ENCODE assay signal across 8 cellular contexts in the genomic region with DNA sequence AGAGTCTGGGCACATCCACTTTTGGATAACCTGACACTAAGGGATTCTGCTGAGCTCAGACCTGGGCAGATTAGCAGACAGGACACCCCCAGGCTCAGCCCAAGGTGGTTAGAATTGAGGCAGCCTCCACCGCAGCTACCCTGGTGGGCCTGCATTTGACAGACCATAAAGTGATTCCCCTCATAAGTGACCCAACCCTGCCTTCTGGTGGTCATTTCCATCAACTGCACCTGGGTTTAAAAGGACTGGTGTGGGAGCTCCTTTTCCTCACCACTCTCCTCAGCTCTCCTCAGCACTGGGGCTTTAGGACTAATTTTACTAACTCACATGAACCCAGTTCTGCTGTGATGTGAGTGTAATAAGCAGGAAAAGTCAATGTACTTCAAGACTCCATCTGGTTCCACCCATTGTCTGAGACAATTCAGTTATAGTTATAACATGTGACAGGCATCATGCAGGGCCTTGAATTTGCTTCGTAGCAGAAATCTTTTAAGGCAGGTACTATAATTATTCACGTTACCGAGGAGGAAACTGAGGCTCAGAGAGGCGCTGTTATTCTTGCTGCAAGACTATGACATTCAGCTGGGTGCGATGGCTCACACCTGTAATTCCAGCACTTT. TPM values are rescaled to one million over a fixed set of nuclear protein-coding genes. Genes with fewer than 3 reads are reported as not detected.
DNase-seq lines count a peak whose midpoint lies in the region; ATAC-seq and TF ChIP-seq lines count a peak whose summit lies in the region.

No MANE protein-coding gene starts in this region.

- H3K9me3 ChIP-seq in PC-3 (ENCODE audit: low read length), result no peaks in the 10 kb centered on the region

- H2AFZ ChIP-seq in PC-3 (ENCODE audit: low read length), result no peak overlapping the region

- H3K4me2 ChIP-seq in PC-3 (ENCODE audit: low read length), result no peak overlapping the region

- CTCF ChIA-PET in PC-3 (lab: Charles Lee), result interaction anchor here (0.6 to 0.9 kb wide), 2 partner anchors 23 to 319 kb away, joined by 4 read pairs; no protein-coding TSS in a partner anchor

- no peaks in the 10 kb centered on the region for H3F3A ChIP-seq in PC-3 (ENCODE audit: low read length, unreplicated experiment)

- no peaks in the 10 kb centered on the region for H3K36me3 ChIP-seq in PC-3 (ENCODE audit: low read depth, low read length)

- DNase-seq in DMS 273 (lab: John Stamatoyannopoulos, UW; ENCODE audit: unreplicated experiment) (peak; percentile 72), DMS 273 treated with DMSO at 0.1 percent for 48 hours (lab: John Stamatoyannopoulos, UW) (no peak), HCEC 1CT (peak; percentile 11), PC-3 (peak; percentile 61), ecto neural progenitor cell (ENCODE audit: low spot score) (peak; percentile 83), midbrain (lab: John Stamatoyannopoulos, UW) (peak; percentile 40)

- H3K27me3 ChIP-seq in PC-3 (ENCODE audit: low read length), result no peaks in the 10 kb centered on the region

- H3K9me2 ChIP-seq in PC-3 (replicated peaks; ENCODE audit: low read length), result no peaks in the 10 kb centered on the region

- no peaks in the 10 kb centered on the region for H3K79me2 ChIP-seq in PC-3 (ENCODE audit: low read length)

- H3K4me3 ChIP-seq in PC-3 (ENCODE audit: low read length), result no peak overlapping the region

- TF ChIP-seq CTCF in PC-3 (conservative IDR thresholded peaks at IDR 0.05; ENCODE audit: low read depth, low read length), result peak; percentile 73

- ATAC-seq in PC-3 (0 out of 2 replicates have a peak, but pooled peaks have one; percentile 41), GM21529 (IDR thresholded peaks at IDR 0.05; ENCODE audit: unreplicated experiment) (no peak), GM18520 (IDR thresholded peaks at IDR 0.05; ENCODE audit: unreplicated experiment) (no peak)

- no peak overlapping the region for H3K27ac ChIP-seq in PC-3 (ENCODE audit: low read length)

- no peak overlapping the region for H3K9ac ChIP-seq in PC-3 (ENCODE audit: low read length)

- no peaks in the 10 kb centered on the region for H4K20me1 ChIP-seq in PC-3 (ENCODE audit: low read length)

- intact Hi-C loops in PC-3 (cut with micrococcal nuclease), result loop anchor here (1.0 to 10.0 kb wide), 3 partner anchors 287 to 690 kb away; no protein-coding TSS in a partner anchor

- no peaks in the 10 kb centered on the region for H3K4me1 ChIP-seq in PC-3 (ENCODE audit: insufficient read depth, low read length)

- no TSS peak for BruUV-seq in PC-3 (replicated peaks; lab: Mats Ljungman, UMichigan)

- POLR2A ChIA-PET in PC-3 (lab: Charles Lee; ENCODE audit: unreplicated experiment), result no interaction called here

RNA-seq across cellular contexts. Expression of a gene that starts 42.5 kb away (rescaled TPM):
- 1.3 and 4.1 TPM in 2 replicates for total RNA-seq in PC-3 (2014; rRNA removed)
